In the genomic region with DNA sequence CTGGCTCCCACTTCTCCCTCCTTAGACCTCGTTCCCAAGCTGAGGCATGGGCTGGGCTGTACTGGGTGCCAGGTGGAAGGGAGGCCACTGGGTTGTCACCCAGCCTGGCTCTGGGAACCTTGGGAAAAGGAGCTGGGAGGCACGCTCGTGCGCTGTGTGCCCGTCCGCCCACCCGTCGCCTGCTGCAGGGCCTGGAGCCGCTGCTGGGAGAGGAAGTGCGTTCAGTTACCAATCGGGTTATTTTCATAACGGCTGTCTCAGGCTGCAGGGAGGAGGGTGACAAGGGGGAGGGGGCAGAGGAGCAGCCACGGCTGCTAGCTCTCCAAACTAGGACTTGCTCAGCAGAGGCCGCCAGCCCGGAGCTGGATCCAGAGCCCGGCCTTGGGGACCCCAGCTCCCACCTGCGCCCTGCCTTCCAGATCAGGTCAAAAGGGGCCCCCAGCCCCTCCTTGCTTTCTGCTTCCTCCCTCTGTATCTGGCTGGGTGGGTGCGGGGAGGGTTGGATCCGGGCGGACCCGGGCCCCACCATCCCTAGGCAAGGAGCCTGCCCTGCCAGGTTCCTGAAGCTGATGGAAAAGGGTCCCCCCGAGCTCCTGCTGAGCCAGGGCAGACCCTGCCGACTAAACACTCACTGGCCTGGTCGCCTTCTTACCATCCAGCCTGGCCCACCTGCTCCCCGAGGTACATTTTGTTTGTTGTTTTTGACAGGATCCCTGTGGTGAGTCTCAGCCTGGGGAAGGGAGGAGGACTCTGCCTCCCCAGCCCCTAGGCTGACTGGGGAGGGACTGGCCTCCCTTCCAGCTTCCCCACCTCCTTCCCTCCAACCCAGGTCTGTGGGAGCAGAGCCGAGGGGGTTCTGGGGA, we compare ENCODE assay signal across 9 cellular contexts. TPM values are rescaled to one million over a fixed set of nuclear protein-coding genes. Genes with fewer than 3 reads are reported as not detected.
DNase-seq lines count a peak whose midpoint lies in the region; ATAC-seq and TF ChIP-seq lines count a peak whose summit lies in the region.
"Had no signal": no experiment of that assay in that cellular context is flagged by ENCODE, and none has a peak within 500 bp of the region (broad histone marks: within the 10 kb centered on the region; RNA-seq: fewer than 3 reads in every experiment).

No MANE protein-coding gene starts in this region.

- peaks cover 31% of the 10 kb centered on the region for H3K4me1 Mint-ChIP-seq in T-helper 17 cell

- H3K27ac ChIP-seq in brain microvascular endothelial cell = peak overlapping the region; percentile 77
- peak overlapping the region; percentile 73 to 88 for H3K27ac ChIP-seq in lung (ENCODE audit: low read depth in 1 of 2, low read length in 1 of 2)

- H3K36me3 ChIP-seq in brain microvascular endothelial cell (replicated peaks) (no peaks in the 10 kb centered on the region), lung (ENCODE audit: control insufficient read depth in 2 of 2, insufficient read depth in 2 of 2, low read length in 2 of 2) (peaks cover 0 to 3% of the 10 kb centered on the region in 2 donors)

- 5 to 20% methylated on average over 26 of the region's 26 CpGs for WGBS in lung, 2 donors

- in situ Hi-C loops in brain microvascular endothelial cell (cut with HindIII; ENCODE audit: low pct_ligation_motif_present, low sequenced_read_pairs) = no loop called here

- DNase-seq in CD1c-positive myeloid dendritic cell (ENCODE audit: extremely low spot score) (peak; percentile 92), T-helper 17 cell (peak in 2 of 3 donors; percentile 41 to 46), brain microvascular endothelial cell (peak; percentile 69), lung (ENCODE audit: low spot score) (peak; percentile 66), DMS79 (lab: John Stamatoyannopoulos, UW) (no peak)
- DNase-seq in stimulated activated CD8-positive, alpha-beta memory T cell treated with anti-CD3 and anti-CD28 coated beads, Interleukin-7, amount 100 ng/mL, for 4 hours (ENCODE audit: low read depth in 2 of 2) = peak; percentile 25 to 53

- TF ChIP-seq CTCF in brain microvascular endothelial cell (IDR thresholded peaks at IDR 0.05; ENCODE audit: low read depth, low read length, missing control alignments) (no peak), lung (IDR thresholded peaks at IDR 0.05; ENCODE audit: control extremely low read depth, extremely low read depth) (no peak)

- H3K9me3 ChIP-seq in T-helper 17 cell (ENCODE audit: control insufficient read depth, low read length, poor library complexity, severe bottlenecking) = no peaks in the 10 kb centered on the region
- no peaks in the 10 kb centered on the region for H3K9me3 ChIP-seq in lung (ENCODE audit: control insufficient read depth in 2 of 2, insufficient read depth in 1 of 2, low read length in 1 of 2)

- ATAC-seq in GM19455 (IDR thresholded peaks at IDR 0.05; ENCODE audit: unreplicated experiment) = peak; percentile 84
- ATAC-seq in HG03571 (IDR thresholded peaks at IDR 0.05; ENCODE audit: unreplicated experiment) = peak; percentile 93
- ATAC-seq in T-helper 17 cell = peak; percentile 94
- peak; percentile 55 for ATAC-seq in lung (ENCODE audit: insufficient read depth, low FRiP score)

- no peaks in the 10 kb centered on the region for H3K36me3 Mint-ChIP-seq in T-helper 17 cell (ENCODE audit: low read depth)

- H3K4me3 Mint-ChIP-seq in T-helper 17 cell = peak overlapping the region; percentile 90

- no peaks in the 10 kb centered on the region for H3K27me3 ChIP-seq in brain microvascular endothelial cell (replicated peaks)
- no peaks in the 10 kb centered on the region for H3K27me3 ChIP-seq in lung (ENCODE audit: control insufficient read depth, insufficient read depth)

- H3K4me1 ChIP-seq in lung (ENCODE audit: control insufficient read depth in 2 of 2, insufficient read depth in 2 of 2, low read length in 2 of 2) = peaks cover 4 to 33% of the 10 kb centered on the region in 2 donors

- peak overlapping the region; percentile 96 for H3K27ac Mint-ChIP-seq in T-helper 17 cell

- H3K27me3 Mint-ChIP-seq in T-helper 17 cell = no peaks in the 10 kb centered on the region

- H3K4me3 ChIP-seq in brain microvascular endothelial cell (ENCODE audit: low read depth, low read length) (peak overlapping the region; percentile 35), lung (no peak overlapping the region)

RNA-seq across cellular contexts. Expression of gene DGKZ, which starts 14.3 kb away (rescaled TPM):
- total RNA-seq in T-helper 17 cell (100 to 1,000 TPM; 194 to 196 TPM), lung (10 to 100 TPM; 33.3 to 63.2 TPM)
- 10 to 100 TPM; 42.2 to 46.0 TPM for polyA plus RNA-seq in lung

RNA-seq across cellular contexts. Expression of gene MDK, which starts 20.0 kb away (rescaled TPM):
- total RNA-seq in T-helper 17 cell (1 to 10 TPM; 2.6 to 3.7 TPM), lung (100 to 1,000 TPM in 1 of 2 donors, 10 to 100 TPM in 1; 52.1 to 134 TPM)
- polyA plus RNA-seq in lung = 10 to 100 TPM; 26.9 to 30.9 TPM

RNA-seq across cellular contexts. Expression of gene CHRM4, which starts 30.1 kb away (rescaled TPM):
- total RNA-seq in T-helper 17 cell = 1 to 10 TPM; 4.3 to 4.8 TPM
- total RNA-seq in lung = under 1 TPM in 1 of 2 donors, not detected in 1; 0.28 TPM
- under 1 TPM; 0.05 to 0.10 TPM for polyA plus RNA-seq in lung
- total RNA-seq: renal cortical epithelial cell had no signal

Comparison
In these comparisons a context has a peak if more than half of its experiments do, and no peak if none do; other contexts are left out.
1. RNA of gene MDK, which starts 20.0 kb away (total RNA-seq): 52.1 to 134 TPM in lung; 2.6 to 3.7 TPM in T-helper 17 cell; every median in the first group is over 10 times any median in the second.
2. RNA of gene CHRM4, which starts 30.1 kb away (total RNA-seq): 4.3 to 4.8 TPM in T-helper 17 cell; 0.28 TPM in lung; every median in the first group is over 4 times any median in the second.
3. Peak in every context shown above with its lines, with median percentiles within 50 percentile points of each other: ATAC-seq.